ENCODE assay signal across 8 cellular contexts in genomic region chr19:8512991-8513686, GRCh38. TPM values are rescaled to one million over a fixed set of nuclear protein-coding genes. Genes with fewer than 3 reads are reported as not detected.
DNase-seq lines count a peak whose midpoint lies in the region; ATAC-seq and TF ChIP-seq lines count a peak whose summit lies in the region.

No MANE protein-coding gene starts in this region.

- DNase-seq in HFF-Myc (ENCODE audit: extremely low read depth, low read depth) (no peak), spleen (peak; percentile 87), hepatic stellate cell (ENCODE audit: low spot score) (no peak)
- no peak for DNase-seq in activated T-helper 1 cell treated with anti-CD3 and anti-CD28 coated beads, Interleukin-12 subunit alpha, Interleukin-12 subunit beta, Interleukin-2, Interleukin-4 antibody, amounts not matched to agents 30 ng/mL and 10 ng/mL and 1 ng/mL, durations not matched to agents 14 hours and 24 hours and 36 hours (ENCODE audit: low spot score)

- H3K27ac ChIP-seq in spleen = peak overlapping the region; percentile 96 to 99 (median 98)

- no peaks in the 10 kb centered on the region for H3K27me3 ChIP-seq in iPS-15b (ENCODE audit: control insufficient read depth, insufficient read depth, low read length)
- H3K27me3 ChIP-seq in spleen (replicated peaks in 1 of 7) = no peaks in the 10 kb centered on the region

- peak overlapping the region; percentile 93 for H3K4me3 Mint-ChIP-seq in activated T-helper 1 cell treated with anti-CD3 and anti-CD28 coated beads, Interleukin-12 subunit alpha, Interleukin-12 subunit beta, Interleukin-2, Interleukin-4 antibody, amounts not matched to agents 30 ng/mL and 10 ng/mL and 1 ng/mL, durations not matched to agents 14 hours and 24 hours and 36 hours

- no peaks in the 10 kb centered on the region for H3K9me3 ChIP-seq in iPS-15b (ENCODE audit: control insufficient read depth, insufficient read depth, low read length)
- H3K9me3 ChIP-seq in spleen = no peaks in the 10 kb centered on the region

- no peak for TF ChIP-seq CTCF in HFF-Myc (IDR thresholded peaks at IDR 0.05; ENCODE audit: low read depth, low read length, missing control alignments)
- no peak for TF ChIP-seq CTCF in spleen (IDR thresholded peaks at IDR 0.05 in 8 of 11, conservative IDR thresholded peaks at IDR 0.05 in 3 of 11)

- peak overlapping the region; percentile 98 for H3K27ac Mint-ChIP-seq in activated T-helper 1 cell treated with anti-CD3 and anti-CD28 coated beads, Interleukin-12 subunit alpha, Interleukin-12 subunit beta, Interleukin-2, Interleukin-4 antibody, amounts not matched to agents 30 ng/mL and 10 ng/mL and 1 ng/mL, durations not matched to agents 14 hours and 24 hours and 36 hours

- 53 to 61% (median 58%) methylated on average over 16 to 19 of the region's 19 CpGs for WGBS in spleen, 5 donors

- no peaks in the 10 kb centered on the region for H3K9me3 Mint-ChIP-seq in activated T-helper 1 cell treated with anti-CD3 and anti-CD28 coated beads, Interleukin-12 subunit alpha, Interleukin-12 subunit beta, Interleukin-2, Interleukin-4 antibody, amounts not matched to agents 30 ng/mL and 10 ng/mL and 1 ng/mL, durations not matched to agents 14 hours and 24 hours and 36 hours

- H3K4me3 ChIP-seq in HFF-Myc (replicated peaks; ENCODE audit: low read depth, low read length) (peak overlapping the region; percentile 56), iPS-15b (ENCODE audit: low read depth, low read length) (peak overlapping the region; percentile 76), spleen (peak overlapping the region; percentile 40 to 71 (median 56))

- H3K9ac ChIP-seq in iPS-15b (ENCODE audit: low read depth, low read length) = peak overlapping the region; percentile 76

- TF ChIP-seq POLR2A in spleen (IDR thresholded peaks at IDR 0.05) = no peak

- ATAC-seq in HG03108 (IDR thresholded peaks at IDR 0.05; ENCODE audit: unreplicated experiment) (no peak), GM18867 (IDR thresholded peaks at IDR 0.05; ENCODE audit: unreplicated experiment) (no peak), HG03196 (IDR thresholded peaks at IDR 0.05; ENCODE audit: unreplicated experiment) (no peak)

- H3K36me3 ChIP-seq in iPS-15b (ENCODE audit: control insufficient read depth, insufficient read depth, low read length) (peaks cover 4% of the 10 kb centered on the region), spleen (peaks cover 0 to 32% (median 5%) of the 10 kb centered on the region in 6 donors)

- peaks cover 4% of the 10 kb centered on the region for H3K4me1 ChIP-seq in iPS-15b (ENCODE audit: control insufficient read depth, insufficient read depth, low read length)
- H3K4me1 ChIP-seq in spleen = peaks cover 24 to 69% (median 58%) of the 10 kb centered on the region in 6 donors

- H3K4me1 Mint-ChIP-seq in activated T-helper 1 cell treated with anti-CD3 and anti-CD28 coated beads, Interleukin-12 subunit alpha, Interleukin-12 subunit beta, Interleukin-2, Interleukin-4 antibody, amounts not matched to agents 30 ng/mL and 10 ng/mL and 1 ng/mL, durations not matched to agents 14 hours and 24 hours and 36 hours (ENCODE audit: low read depth) = peaks cover 45% of the 10 kb centered on the region

- no peaks in the 10 kb centered on the region for H3K27me3 Mint-ChIP-seq in activated T-helper 1 cell treated with anti-CD3 and anti-CD28 coated beads, Interleukin-12 subunit alpha, Interleukin-12 subunit beta, Interleukin-2, Interleukin-4 antibody, amounts not matched to agents 30 ng/mL and 10 ng/mL and 1 ng/mL, durations not matched to agents 14 hours and 24 hours and 36 hours (ENCODE audit: insufficient read depth)

- peaks cover 10% of the 10 kb centered on the region for H3K36me3 Mint-ChIP-seq in activated T-helper 1 cell treated with anti-CD3 and anti-CD28 coated beads, Interleukin-12 subunit alpha, Interleukin-12 subunit beta, Interleukin-2, Interleukin-4 antibody, amounts not matched to agents 30 ng/mL and 10 ng/mL and 1 ng/mL, durations not matched to agents 14 hours and 24 hours and 36 hours (ENCODE audit: low read depth)

- intact Hi-C loops in activated T-helper 1 cell treated with anti-CD3 and anti-CD28 coated beads, Interleukin-12 subunit alpha, Interleukin-12 subunit beta, Interleukin-2, Interleukin-4 antibody, amounts not matched to agents 30 ng/mL and 10 ng/mL and 1 ng/mL, durations not matched to agents 14 hours and 24 hours and 36 hours (cut with micrococcal nuclease) = loop anchor here (1.0 to 10.0 kb wide), 6 partner anchors 8 to 593 kb away; partner anchors contain the start of genes HNRNPM, MARCHF2, RAB11B and SNAPC2
- intact Hi-C loops in spleen (cut with DNase I; ENCODE audit: low total_unique reads) = loop anchor here (10.0 kb wide), 1 partner anchor 158 kb away; no protein-coding TSS in a partner anchor

RNA-seq across cellular contexts. Expression of gene ZNF414, which starts 0.8 kb away (rescaled TPM):
- 22.1 and 23.6 TPM in 2 replicates for total RNA-seq in activated T-helper 1 cell treated with anti-CD3 and anti-CD28 coated beads, Interleukin-12 subunit alpha, Interleukin-12 subunit beta, Interleukin-2, Interleukin-4 antibody, amounts not matched to agents 30 ng/mL and 10 ng/mL and 1 ng/mL, durations not matched to agents 14 hours and 24 hours and 36 hours
- 10 to 100 TPM; 12.0 to 31.0 (median 26.6) TPM for total RNA-seq in spleen
- 10 to 100 TPM; 12.7 to 31.7 (median 15.8) TPM for polyA plus RNA-seq in spleen

RNA-seq across cellular contexts. Expression of gene PRAM1, which starts 10.7 kb away (rescaled TPM):
- 0.10 and 0.44 TPM in 2 replicates for total RNA-seq in activated T-helper 1 cell treated with anti-CD3 and anti-CD28 coated beads, Interleukin-12 subunit alpha, Interleukin-12 subunit beta, Interleukin-2, Interleukin-4 antibody, amounts not matched to agents 30 ng/mL and 10 ng/mL and 1 ng/mL, durations not matched to agents 14 hours and 24 hours and 36 hours
- total RNA-seq in spleen = 10 to 100 TPM in 6 of 7 donors, 1 to 10 TPM in 1; 7.1 to 36.5 (median 15.1) TPM
- 10 to 100 TPM in 2 of 3 donors, 1 to 10 TPM in 1; 2.4 to 23.0 (median 22.0) TPM for polyA plus RNA-seq in spleen
